ENCODE assay signal across 1 cellular context in genomic region chr3:155605571-155605970, GRCh38.
TF ChIP-seq lines count a peak whose summit lies in the region.

No MANE protein-coding gene starts in this region.

TF ChIP-seq in HepG2, 621 proteins besides CTCF, POLR2A, EP300 and RAD21 (continued from another document and continues in another):
- TF ChIP-seq ZMYM4 (CRISPR knock-in tag; IDR thresholded peaks at IDR 0.05): peak; percentile 97
- peak; percentile 49; the same call in 1 of the 2 replicates for TF ChIP-seq MYPOP (CRISPR knock-in tag; IDR thresholded peaks at IDR 0.05)
- TF ChIP-seq, protein P1, sequence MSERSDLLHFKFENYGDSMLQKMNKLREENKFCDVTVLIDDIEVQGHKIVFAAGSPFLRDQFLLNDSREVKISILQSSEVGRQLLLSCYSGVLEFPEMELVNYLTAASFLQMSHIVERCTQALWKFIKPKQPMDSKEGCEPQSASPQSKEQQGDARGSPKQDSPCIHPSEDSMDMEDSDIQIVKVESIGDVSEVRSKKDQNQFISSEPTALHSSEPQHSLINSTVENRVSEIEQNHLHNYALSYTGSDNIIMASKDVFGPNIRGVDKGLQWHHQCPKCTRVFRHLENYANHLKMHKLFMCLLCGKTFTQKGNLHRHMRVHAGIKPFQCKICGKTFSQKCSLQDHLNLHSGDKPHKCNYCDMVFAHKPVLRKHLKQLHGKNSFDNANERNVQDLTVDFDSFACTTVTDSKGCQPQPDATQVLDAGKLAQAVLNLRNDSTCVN (CRISPR knock-in tag; IDR thresholded peaks at IDR 0.05; ENCODE audit: borderline replicate concordance): peak; percentile 82; the same call in 1 of the 2 replicates
- TF ChIP-seq STAT5B (CRISPR knock-in tag; IDR thresholded peaks at IDR 0.05): no peak
- TF ChIP-seq, protein P2, sequence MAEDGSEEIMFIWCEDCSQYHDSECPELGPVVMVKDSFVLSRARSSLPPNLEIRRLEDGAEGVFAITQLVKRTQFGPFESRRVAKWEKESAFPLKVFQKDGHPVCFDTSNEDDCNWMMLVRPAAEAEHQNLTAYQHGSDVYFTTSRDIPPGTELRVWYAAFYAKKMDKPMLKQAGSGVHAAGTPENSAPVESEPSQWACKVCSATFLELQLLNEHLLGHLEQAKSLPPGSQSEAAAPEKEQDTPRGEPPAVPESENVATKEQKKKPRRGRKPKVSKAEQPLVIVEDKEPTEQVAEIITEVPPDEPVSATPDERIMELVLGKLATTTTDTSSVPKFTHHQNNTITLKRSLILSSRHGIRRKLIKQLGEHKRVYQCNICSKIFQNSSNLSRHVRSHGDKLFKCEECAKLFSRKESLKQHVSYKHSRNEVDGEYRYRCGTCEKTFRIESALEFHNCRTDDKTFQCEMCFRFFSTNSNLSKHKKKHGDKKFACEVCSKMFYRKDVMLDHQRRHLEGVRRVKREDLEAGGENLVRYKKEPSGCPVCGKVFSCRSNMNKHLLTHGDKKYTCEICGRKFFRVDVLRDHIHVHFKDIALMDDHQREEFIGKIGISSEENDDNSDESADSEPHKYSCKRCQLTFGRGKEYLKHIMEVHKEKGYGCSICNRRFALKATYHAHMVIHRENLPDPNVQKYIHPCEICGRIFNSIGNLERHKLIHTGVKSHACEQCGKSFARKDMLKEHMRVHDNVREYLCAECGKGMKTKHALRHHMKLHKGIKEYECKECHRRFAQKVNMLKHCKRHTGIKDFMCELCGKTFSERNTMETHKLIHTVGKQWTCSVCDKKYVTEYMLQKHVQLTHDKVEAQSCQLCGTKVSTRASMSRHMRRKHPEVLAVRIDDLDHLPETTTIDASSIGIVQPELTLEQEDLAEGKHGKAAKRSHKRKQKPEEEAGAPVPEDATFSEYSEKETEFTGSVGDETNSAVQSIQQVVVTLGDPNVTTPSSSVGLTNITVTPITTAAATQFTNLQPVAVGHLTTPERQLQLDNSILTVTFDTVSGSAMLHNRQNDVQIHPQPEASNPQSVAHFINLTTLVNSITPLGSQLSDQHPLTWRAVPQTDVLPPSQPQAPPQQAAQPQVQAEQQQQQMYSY (CRISPR knock-in tag; IDR thresholded peaks at IDR 0.05): no peak
- TF ChIP-seq, protein P3, sequence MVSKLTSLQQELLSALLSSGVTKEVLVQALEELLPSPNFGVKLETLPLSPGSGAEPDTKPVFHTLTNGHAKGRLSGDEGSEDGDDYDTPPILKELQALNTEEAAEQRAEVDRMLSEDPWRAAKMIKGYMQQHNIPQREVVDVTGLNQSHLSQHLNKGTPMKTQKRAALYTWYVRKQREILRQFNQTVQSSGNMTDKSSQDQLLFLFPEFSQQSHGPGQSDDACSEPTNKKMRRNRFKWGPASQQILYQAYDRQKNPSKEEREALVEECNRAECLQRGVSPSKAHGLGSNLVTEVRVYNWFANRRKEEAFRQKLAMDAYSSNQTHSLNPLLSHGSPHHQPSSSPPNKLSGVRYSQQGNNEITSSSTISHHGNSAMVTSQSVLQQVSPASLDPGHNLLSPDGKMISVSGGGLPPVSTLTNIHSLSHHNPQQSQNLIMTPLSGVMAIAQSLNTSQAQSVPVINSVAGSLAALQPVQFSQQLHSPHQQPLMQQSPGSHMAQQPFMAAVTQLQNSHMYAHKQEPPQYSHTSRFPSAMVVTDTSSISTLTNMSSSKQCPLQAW (CRISPR knock-in tag; IDR thresholded peaks at IDR 0.05): peak; percentile 37; the same call in 1 of the 2 replicates
- TF ChIP-seq ZNF513 (CRISPR knock-in tag; conservative IDR thresholded peaks at IDR 0.05): no peak
- no peak for TF ChIP-seq ZNF18 (CRISPR knock-in tag; IDR thresholded peaks at IDR 0.05; ENCODE audit: insufficient replicate concordance)
- TF ChIP-seq, protein P4, sequence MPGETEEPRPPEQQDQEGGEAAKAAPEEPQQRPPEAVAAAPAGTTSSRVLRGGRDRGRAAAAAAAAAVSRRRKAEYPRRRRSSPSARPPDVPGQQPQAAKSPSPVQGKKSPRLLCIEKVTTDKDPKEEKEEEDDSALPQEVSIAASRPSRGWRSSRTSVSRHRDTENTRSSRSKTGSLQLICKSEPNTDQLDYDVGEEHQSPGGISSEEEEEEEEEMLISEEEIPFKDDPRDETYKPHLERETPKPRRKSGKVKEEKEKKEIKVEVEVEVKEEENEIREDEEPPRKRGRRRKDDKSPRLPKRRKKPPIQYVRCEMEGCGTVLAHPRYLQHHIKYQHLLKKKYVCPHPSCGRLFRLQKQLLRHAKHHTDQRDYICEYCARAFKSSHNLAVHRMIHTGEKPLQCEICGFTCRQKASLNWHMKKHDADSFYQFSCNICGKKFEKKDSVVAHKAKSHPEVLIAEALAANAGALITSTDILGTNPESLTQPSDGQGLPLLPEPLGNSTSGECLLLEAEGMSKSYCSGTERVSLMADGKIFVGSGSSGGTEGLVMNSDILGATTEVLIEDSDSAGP (CRISPR knock-in tag; IDR thresholded peaks at IDR 0.05; ENCODE audit: borderline replicate concordance): no peak
- TF ChIP-seq ZNF33A (CRISPR knock-in tag; IDR thresholded peaks at IDR 0.05; ENCODE audit: borderline replicate concordance): 0 out of 2 replicates have a peak, but pooled peaks have one; percentile 24
- no peak for TF ChIP-seq RARG (CRISPR knock-in tag; IDR thresholded peaks at IDR 0.05; ENCODE audit: low read depth)
- TF ChIP-seq SMAD3 (CRISPR knock-in tag; IDR thresholded peaks at IDR 0.05): peak; percentile 88; the same call in 1 of the 2 replicates
- TF ChIP-seq ZHX1 (CRISPR knock-in tag; IDR thresholded peaks at IDR 0.05; ENCODE audit: low read depth): no peak
- TF ChIP-seq, protein P5, sequence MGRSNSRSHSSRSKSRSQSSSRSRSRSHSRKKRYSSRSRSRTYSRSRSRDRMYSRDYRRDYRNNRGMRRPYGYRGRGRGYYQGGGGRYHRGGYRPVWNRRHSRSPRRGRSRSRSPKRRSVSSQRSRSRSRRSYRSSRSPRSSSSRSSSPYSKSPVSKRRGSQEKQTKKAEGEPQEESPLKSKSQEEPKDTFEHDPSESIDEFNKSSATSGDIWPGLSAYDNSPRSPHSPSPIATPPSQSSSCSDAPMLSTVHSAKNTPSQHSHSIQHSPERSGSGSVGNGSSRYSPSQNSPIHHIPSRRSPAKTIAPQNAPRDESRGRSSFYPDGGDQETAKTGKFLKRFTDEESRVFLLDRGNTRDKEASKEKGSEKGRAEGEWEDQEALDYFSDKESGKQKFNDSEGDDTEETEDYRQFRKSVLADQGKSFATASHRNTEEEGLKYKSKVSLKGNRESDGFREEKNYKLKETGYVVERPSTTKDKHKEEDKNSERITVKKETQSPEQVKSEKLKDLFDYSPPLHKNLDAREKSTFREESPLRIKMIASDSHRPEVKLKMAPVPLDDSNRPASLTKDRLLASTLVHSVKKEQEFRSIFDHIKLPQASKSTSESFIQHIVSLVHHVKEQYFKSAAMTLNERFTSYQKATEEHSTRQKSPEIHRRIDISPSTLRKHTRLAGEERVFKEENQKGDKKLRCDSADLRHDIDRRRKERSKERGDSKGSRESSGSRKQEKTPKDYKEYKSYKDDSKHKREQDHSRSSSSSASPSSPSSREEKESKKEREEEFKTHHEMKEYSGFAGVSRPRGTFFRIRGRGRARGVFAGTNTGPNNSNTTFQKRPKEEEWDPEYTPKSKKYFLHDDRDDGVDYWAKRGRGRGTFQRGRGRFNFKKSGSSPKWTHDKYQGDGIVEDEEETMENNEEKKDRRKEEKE (IDR thresholded peaks at IDR 0.05): no peak
- TF ChIP-seq, protein P6, sequence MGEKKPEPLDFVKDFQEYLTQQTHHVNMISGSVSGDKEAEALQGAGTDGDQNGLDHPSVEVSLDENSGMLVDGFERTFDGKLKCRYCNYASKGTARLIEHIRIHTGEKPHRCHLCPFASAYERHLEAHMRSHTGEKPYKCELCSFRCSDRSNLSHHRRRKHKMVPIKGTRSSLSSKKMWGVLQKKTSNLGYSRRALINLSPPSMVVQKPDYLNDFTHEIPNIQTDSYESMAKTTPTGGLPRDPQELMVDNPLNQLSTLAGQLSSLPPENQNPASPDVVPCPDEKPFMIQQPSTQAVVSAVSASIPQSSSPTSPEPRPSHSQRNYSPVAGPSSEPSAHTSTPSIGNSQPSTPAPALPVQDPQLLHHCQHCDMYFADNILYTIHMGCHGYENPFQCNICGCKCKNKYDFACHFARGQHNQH (CRISPR knock-in tag; IDR thresholded peaks at IDR 0.05): peak; percentile 78
- peak; percentile 61 for TF ChIP-seq MAX (IDR thresholded peaks at IDR 0.05)
- peak; percentile 79; the same call in 1 of the 2 replicates for TF ChIP-seq ZIK1 (CRISPR knock-in tag; IDR thresholded peaks at IDR 0.05; ENCODE audit: borderline replicate concordance, low read depth)
- no peak for TF ChIP-seq TAF1 (CRISPR knock-in tag; IDR thresholded peaks at IDR 0.05)
- TF ChIP-seq, protein P7, sequence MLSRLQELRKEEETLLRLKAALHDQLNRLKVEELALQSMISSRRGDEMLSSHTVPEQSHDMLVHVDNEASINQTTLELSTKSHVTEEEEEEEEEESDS (CRISPR knock-in tag; IDR thresholded peaks at IDR 0.05; ENCODE audit: borderline replicate concordance): no peak
- TF ChIP-seq ZNF7 (CRISPR knock-in tag; IDR thresholded peaks at IDR 0.05): no peak
- peak; percentile 89 for TF ChIP-seq ZGPAT (CRISPR knock-in tag; IDR thresholded peaks at IDR 0.05)
- TF ChIP-seq ZMYM2 (CRISPR knock-in tag; IDR thresholded peaks at IDR 0.05): no peak
- TF ChIP-seq MAFK (conservative IDR thresholded peaks at IDR 0.05 in 1 of 2, IDR thresholded peaks at IDR 0.05 in 1 of 2; ENCODE audit: low read length in 2 of 2): no peak
- TF ChIP-seq, protein P8, sequence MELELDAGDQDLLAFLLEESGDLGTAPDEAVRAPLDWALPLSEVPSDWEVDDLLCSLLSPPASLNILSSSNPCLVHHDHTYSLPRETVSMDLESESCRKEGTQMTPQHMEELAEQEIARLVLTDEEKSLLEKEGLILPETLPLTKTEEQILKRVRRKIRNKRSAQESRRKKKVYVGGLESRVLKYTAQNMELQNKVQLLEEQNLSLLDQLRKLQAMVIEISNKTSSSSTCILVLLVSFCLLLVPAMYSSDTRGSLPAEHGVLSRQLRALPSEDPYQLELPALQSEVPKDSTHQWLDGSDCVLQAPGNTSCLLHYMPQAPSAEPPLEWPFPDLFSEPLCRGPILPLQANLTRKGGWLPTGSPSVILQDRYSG (CRISPR knock-in tag; IDR thresholded peaks at IDR 0.05): no peak
- peak; percentile 23; the same call in 1 of the 2 replicates for TF ChIP-seq ZNF556 (CRISPR knock-in tag; IDR thresholded peaks at IDR 0.05; ENCODE audit: borderline replicate concordance)
- no peak for TF ChIP-seq ZNF350 (CRISPR knock-in tag; IDR thresholded peaks at IDR 0.05; ENCODE audit: borderline replicate concordance, low read depth)
- peak; percentile 100 for TF ChIP-seq ZNF644 (CRISPR knock-in tag; IDR thresholded peaks at IDR 0.05; ENCODE audit: low read depth)
